Comparison of ENCODE assay signal across 5 cellular contexts in genomic region chr1:148761360-148761759, GRCh38. TPM values are rescaled to one million over a fixed set of nuclear protein-coding genes. Genes with fewer than 3 reads are reported as not detected.
"Had no signal": no experiment of that assay in that cellular context is flagged by ENCODE, and none has a peak within 500 bp of the region (broad histone marks: within the 10 kb centered on the region; RNA-seq: fewer than 3 reads in every experiment).

No MANE protein-coding gene starts in this region.

RNA-seq across cellular contexts. Expression of gene NUDT4B, which starts 12.8 kb away (rescaled TPM):
- total RNA-seq: activated CD8-positive, alpha-beta T cell treated with anti-CD3 and anti-CD28 coated beads, Interleukin-2, amount 10 ng/mL, durations not matched to agents 7 days and 5 days; cardiac septum; chondrocyte; mesothelial cell of epicardium; osteocyte had no signal
